In genomic region chr9:806285-807156, GRCh38 we compare ENCODE assay signal across 9 cellular contexts. TPM values are rescaled to one million over a fixed set of nuclear protein-coding genes. Genes with fewer than 3 reads are reported as not detected.
A peak's percentile ranks its signal among the peaks of the same experiment; 100 is the strongest.
DNase-seq lines count a peak whose midpoint lies in the region; ATAC-seq and TF ChIP-seq lines count a peak whose summit lies in the region.
"Had no signal": no experiment of that assay in that cellular context is flagged by ENCODE, and none has a peak within 500 bp of the region (broad histone marks: within the 10 kb centered on the region; RNA-seq: fewer than 3 reads in every experiment).

No MANE protein-coding gene starts in this region.

- TF ChIP-seq POLR2A in adrenal gland (IDR thresholded peaks at IDR 0.05) (no peak), stomach (IDR thresholded peaks at IDR 0.05) (no peak)

- no peak for DNase-seq in activated CD8-positive, alpha-beta memory T cell treated with anti-CD3 and anti-CD28 coated beads, Interleukin-2, amount 10 ng/mL, durations not matched to agents 7 days and 5 days
- DNase-seq in activated CD8-positive, alpha-beta memory T cell treated with anti-CD3 and anti-CD28 coated beads, Interleukin-2, amount 50 U/mL, for 48 hours, result no peak
- DNase-seq in MM.1S (peak; percentile 65), adrenal gland (peak in 2 of 7 donors; percentile 23 to 25), hepatocyte (ENCODE audit: low spot score) (peak; percentile 27), stomach (no peak)
- DNase-seq in NK-92 treated with Interleukin-12 subunit alpha and Interleukin-12 subunit beta, amount 100 ng/mL, for 24 hours (lab: John Stamatoyannopoulos, UW), result no peak
- DNase-seq in activated CD8-positive, alpha-beta memory T cell treated with anti-CD3 and anti-CD28 coated beads for 24 hours, result no peak
- DNase-seq: activated naive CD8-positive, alpha-beta T cell treated with anti-CD3 and anti-CD28 coated beads, Interleukin-2, amount 10 ng/mL, durations not matched to agents 7 days and 5 days had no signal

- TF ChIP-seq CTCF in MM.1S (IDR thresholded peaks at IDR 0.05; ENCODE audit: low read length), result peak; percentile 82
- peak; percentile 44 to 95 (median 68) for TF ChIP-seq CTCF in adrenal gland (IDR thresholded peaks at IDR 0.05)
- TF ChIP-seq CTCF in hepatocyte (IDR thresholded peaks at IDR 0.05; ENCODE audit: poor library complexity), result peak; percentile 76
- peak in 5 of 7 experiments; percentile 36 to 65 (median 61) for TF ChIP-seq CTCF in stomach (IDR thresholded peaks at IDR 0.05)

- CTCF ChIA-PET in activated CD8-positive, alpha-beta memory T cell treated with anti-CD3 and anti-CD28 coated beads, Interleukin-2, amount 10 ng/mL, durations not matched to agents 7 days and 5 days (lab: Charles Lee), result interaction anchor here (0.8 to 1.2 kb wide), 6 partner anchors 27 to 204 kb away, joined by 3 read pairs; no protein-coding TSS in a partner anchor

- no peaks in the 10 kb centered on the region for H3K4me1 ChIP-seq in MM.1S (ENCODE audit: low read length)
- no peaks in the 10 kb centered on the region for H3K4me1 ChIP-seq in adrenal gland (replicated peaks in 1 of 2)
- H3K4me1 ChIP-seq in hepatocyte (ENCODE audit: insufficient read depth), result no peaks in the 10 kb centered on the region
- no peaks in the 10 kb centered on the region for H3K4me1 ChIP-seq in stomach

- H3K9me3 ChIP-seq in MM.1S (replicated peaks; ENCODE audit: insufficient read depth, low read length) (no peaks in the 10 kb centered on the region), adrenal gland (replicated peaks in 1 of 3) (no peaks in the 10 kb centered on the region), hepatocyte (ENCODE audit: low read depth) (no peaks in the 10 kb centered on the region), stomach (no peaks in the 10 kb centered on the region)

- peak; percentile 46 for ATAC-seq in activated CD8-positive, alpha-beta memory T cell treated with anti-CD3 and anti-CD28 coated beads, Interleukin-2, amount 10 ng/mL, durations not matched to agents 7 days and 5 days

- peak overlapping the region; percentile 48 for H3K4me2 ChIP-seq in MM.1S (ENCODE audit: low read depth, low read length)
- H3K4me2 ChIP-seq in hepatocyte, result no peak overlapping the region

- no peak overlapping the region for H3K27ac Mint-ChIP-seq in activated CD8-positive, alpha-beta memory T cell treated with anti-CD3 and anti-CD28 coated beads, Interleukin-2, amount 10 ng/mL, durations not matched to agents 7 days and 5 days
- H3K27ac Mint-ChIP-seq: activated naive CD8-positive, alpha-beta T cell treated with anti-CD3 and anti-CD28 coated beads, Interleukin-2, amount 10 ng/mL, durations not matched to agents 7 days and 5 days had no signal

- H2AFZ ChIP-seq in MM.1S (ENCODE audit: low read length) (peak overlapping the region; percentile 55; the same call in 1 of the 2 replicates), hepatocyte (no peak overlapping the region)

- H3K36me3 ChIP-seq in MM.1S (replicated peaks; ENCODE audit: insufficient read depth, low read length) (no peaks in the 10 kb centered on the region), adrenal gland (replicated peaks in 1 of 2) (no peaks in the 10 kb centered on the region), hepatocyte (replicated peaks; ENCODE audit: insufficient read depth, low read depth) (no peaks in the 10 kb centered on the region), stomach (no peaks in the 10 kb centered on the region)

- 40 to 54% (median 49%) methylated on average over 8 of the region's 8 CpGs for WGBS in adrenal gland, 4 donors
- 65% methylated on average over 8 of the region's 8 CpGs for WGBS in hepatocyte (ENCODE audit: low lambda C conversion rate, missing lambda C conversion rate)
- 53 to 64% (median 58%) methylated on average over 8 of the region's 8 CpGs for WGBS in stomach, 5 donors

- H3F3A ChIP-seq in MM.1S (ENCODE audit: insufficient read depth, low read length), result 0 out of 2 replicates have a peak, but pooled peaks cover 4% of the 10 kb centered on the region

- H3K4me1 Mint-ChIP-seq in activated CD8-positive, alpha-beta memory T cell treated with anti-CD3 and anti-CD28 coated beads, Interleukin-2, amount 10 ng/mL, durations not matched to agents 7 days and 5 days, result no peaks in the 10 kb centered on the region
- H3K4me1 Mint-ChIP-seq: activated naive CD8-positive, alpha-beta T cell treated with anti-CD3 and anti-CD28 coated beads, Interleukin-2, amount 10 ng/mL, durations not matched to agents 7 days and 5 days had no signal

- no peak for TF ChIP-seq EP300 in stomach (IDR thresholded peaks at IDR 0.05)

- intact Hi-C loops in adrenal gland (cut with DNase I) (loop anchor here (5.0 kb wide), 2 partner anchors 189 to 194 kb away; no protein-coding TSS in a partner anchor), stomach (cut with DNase I; ENCODE audit: low total_unique reads) (loop anchor here (10.0 kb wide), 1 partner anchor 422 kb away; no protein-coding TSS in a partner anchor)

- no peaks in the 10 kb centered on the region for H4K20me1 ChIP-seq in MM.1S (ENCODE audit: insufficient read depth, low read length)
- H4K20me1 ChIP-seq in hepatocyte (ENCODE audit: insufficient read depth, poor library complexity, severe bottlenecking), result no peaks in the 10 kb centered on the region

- H3K9ac ChIP-seq in MM.1S (ENCODE audit: low read length), result no peak overlapping the region

- H3K4me3 ChIP-seq in MM.1S (ENCODE audit: low read length) (peak overlapping the region; percentile 22; the same call in 1 of the 2 replicates), adrenal gland (no peak overlapping the region), hepatocyte (no peak overlapping the region), stomach (no peak overlapping the region)

- H3K9me3 Mint-ChIP-seq in activated CD8-positive, alpha-beta memory T cell treated with anti-CD3 and anti-CD28 coated beads, Interleukin-2, amount 10 ng/mL, durations not matched to agents 7 days and 5 days (ENCODE audit: low read depth), result peaks cover 2% of the 10 kb centered on the region
- H3K9me3 Mint-ChIP-seq: activated naive CD8-positive, alpha-beta T cell treated with anti-CD3 and anti-CD28 coated beads, Interleukin-2, amount 10 ng/mL, durations not matched to agents 7 days and 5 days had no signal

- H3K27me3 ChIP-seq in MM.1S (replicated peaks; ENCODE audit: insufficient read depth, low read length) (no peaks in the 10 kb centered on the region), adrenal gland (no peaks in the 10 kb centered on the region), hepatocyte (no peaks in the 10 kb centered on the region), stomach (peaks cover 0 to 12% (median 0%) of the 10 kb centered on the region in 3 donors)

- no peaks in the 10 kb centered on the region for H3K9me2 ChIP-seq in MM.1S (replicated peaks; ENCODE audit: insufficient read depth, low read length)
- H3K9me2 ChIP-seq in hepatocyte (replicated peaks; ENCODE audit: insufficient read depth), result no peaks in the 10 kb centered on the region

- no peak overlapping the region for H3K4me3 Mint-ChIP-seq in activated CD8-positive, alpha-beta memory T cell treated with anti-CD3 and anti-CD28 coated beads, Interleukin-2, amount 10 ng/mL, durations not matched to agents 7 days and 5 days
- H3K4me3 Mint-ChIP-seq: activated naive CD8-positive, alpha-beta T cell treated with anti-CD3 and anti-CD28 coated beads, Interleukin-2, amount 10 ng/mL, durations not matched to agents 7 days and 5 days had no signal

- peaks cover 39% of the 10 kb centered on the region for H3K27me3 Mint-ChIP-seq in activated CD8-positive, alpha-beta memory T cell treated with anti-CD3 and anti-CD28 coated beads, Interleukin-2, amount 10 ng/mL, durations not matched to agents 7 days and 5 days

- no peak overlapping the region for H3K27ac ChIP-seq in MM.1S (ENCODE audit: low read length)
- no peak overlapping the region for H3K27ac ChIP-seq in adrenal gland
- H3K27ac ChIP-seq in hepatocyte, result no peak overlapping the region
- H3K27ac ChIP-seq in stomach, result no peak overlapping the region

- H3K36me3 Mint-ChIP-seq in activated CD8-positive, alpha-beta memory T cell treated with anti-CD3 and anti-CD28 coated beads, Interleukin-2, amount 10 ng/mL, durations not matched to agents 7 days and 5 days, result no peaks in the 10 kb centered on the region
- H3K36me3 Mint-ChIP-seq: activated naive CD8-positive, alpha-beta T cell treated with anti-CD3 and anti-CD28 coated beads, Interleukin-2, amount 10 ng/mL, durations not matched to agents 7 days and 5 days had no signal

- H3K79me2 ChIP-seq in MM.1S (ENCODE audit: low read length), result no peaks in the 10 kb centered on the region
- no peaks in the 10 kb centered on the region for H3K79me2 ChIP-seq in hepatocyte

RNA-seq across cellular contexts. Expression of gene DMRT1, which starts 35.0 kb away (rescaled TPM):
- total RNA-seq in activated CD8-positive, alpha-beta memory T cell treated with anti-CD3 and anti-CD28 coated beads, Interleukin-2, amount 10 ng/mL, durations not matched to agents 7 days and 5 days, result under 1 TPM in 1 of 2 experiments, not detected in 1; 0.21 TPM
- 1 to 10 TPM in 1 of 8 donors, not detected in 7; 9.2 TPM for total RNA-seq in adrenal gland
- not detected for polyA plus RNA-seq in adrenal gland
- total RNA-seq in hepatocyte, result 0.24 TPM in 1 of 2 replicates, not detected in the other
- polyA plus RNA-seq in hepatocyte, result not detected in 2 replicates
- total RNA-seq in stomach, result not detected
- not detected for polyA plus RNA-seq in stomach
- total RNA-seq: activated naive CD8-positive, alpha-beta T cell treated with anti-CD3 and anti-CD28 coated beads, Interleukin-2, amount 10 ng/mL, durations not matched to agents 7 days and 5 days had no signal

Comparison
In these comparisons a context has a peak if more than half of its experiments do, and no peak if none do; other contexts are left out.
1. DNase-seq: peak in MM.1S (single experiment) and hepatocyte (single experiment); none in activated CD8-positive, alpha-beta memory T cell treated with anti-CD3 and anti-CD28 coated beads, Interleukin-2, amount 10 ng/mL, durations not matched to agents 7 days and 5 days (single experiment), activated CD8-positive, alpha-beta memory T cell treated with anti-CD3 and anti-CD28 coated beads, Interleukin-2, amount 50 U/mL, for 48 hours (single experiment), stomach (single experiment), NK-92 treated with Interleukin-12 subunit alpha and Interleukin-12 subunit beta, amount 100 ng/mL, for 24 hours (single experiment) and activated CD8-positive, alpha-beta memory T cell treated with anti-CD3 and anti-CD28 coated beads for 24 hours (single experiment).
2. Peak in every context shown above with its lines, with median percentiles within 50 percentile points of each other: CTCF ChIP-seq.